23 cellular contexts compared by ENCODE assay signal in genomic region chr2:36737131-36737750, GRCh38. TPM values are rescaled to one million over a fixed set of nuclear protein-coding genes. Genes with fewer than 3 reads are reported as not detected.
"Had no signal": no experiment of that assay in that cellular context is flagged by ENCODE, and none has a peak within 500 bp of the region (broad histone marks: within the 10 kb centered on the region; RNA-seq: fewer than 3 reads in every experiment).

No MANE protein-coding gene starts in this region.

- H3K4me3 ChIP-seq: breast epithelium, heart left ventricle, left ventricle myocardium inferior, prostate gland, thoracic aorta, upper lobe of right lung had no signal

- H3K9me3 Mint-ChIP-seq: activated T-cell treated with anti-CD3 and anti-CD28 coated beads, Interleukin-2, amount 50 U/mL, for 4 hours; activated T-helper 2 cell treated with anti-CD3 and anti-CD28 coated beads, Interferon-gamma antibody, Interleukin-2, Interleukin-4, amounts not matched to agents 10 μg/mL and 5 μg/mL and 100 μg/mL, durations not matched to agents 14 hours and 24 hours and 36 hours; central memory CD8-positive, alpha-beta T cell; natural killer cell had no signal

- H3K9me3 ChIP-seq: breast epithelium, heart left ventricle, left ventricle myocardium inferior, prostate gland, thoracic aorta, upper lobe of right lung had no signal

- H3K27me3 ChIP-seq: breast epithelium, upper lobe of right lung had no signal

- DNase-seq: activated CD4-positive, alpha-beta T cell treated with anti-CD3 and anti-CD28 coated beads, Interleukin-2, amount 50 U/mL, for 48 hours; activated CD8-positive, alpha-beta memory T cell treated with anti-CD3 and anti-CD28 coated beads, Interleukin-2, amount 50 U/mL, for 48 hours; activated naive CD4-positive, alpha-beta T cell; activated T-cell treated with anti-CD3 and anti-CD28 coated beads, Interleukin-2, amount 50 U/mL, for 4 hours; amniotic stem cell; effector memory CD4-positive, alpha-beta T cell; heart left ventricle; left ventricle myocardium inferior; mammary epithelial cell; midbrain; natural killer cell; stimulated activated CD4-positive, alpha-beta T cell treated with anti-CD3 and anti-CD28 coated beads, Interleukin-2, amount 100 ng/mL, for 48 hours; stimulated activated naive CD4-positive, alpha-beta T cell; T-helper 9 cell; upper lobe of right lung had no signal

- H3K36me3 Mint-ChIP-seq: activated naive CD8-positive, alpha-beta T cell; natural killer cell had no signal

- H3K27ac ChIP-seq: breast epithelium, heart left ventricle, left ventricle myocardium inferior, prostate gland, thoracic aorta, upper lobe of right lung had no signal

- H3K36me3 ChIP-seq: breast epithelium, heart left ventricle, left ventricle myocardium inferior, prostate gland, thoracic aorta, upper lobe of right lung had no signal

- H3K4me1 ChIP-seq: breast epithelium, heart left ventricle, left ventricle myocardium inferior, prostate gland, upper lobe of right lung had no signal

- H3K4me1 Mint-ChIP-seq: central memory CD8-positive, alpha-beta T cell; natural killer cell had no signal

- H3K4me3 Mint-ChIP-seq: activated naive CD8-positive, alpha-beta T cell; activated T-cell treated with anti-CD3 and anti-CD28 coated beads, Interleukin-2, amount 50 U/mL, for 4 hours; central memory CD8-positive, alpha-beta T cell; natural killer cell had no signal

- H3K27ac Mint-ChIP-seq: activated naive CD8-positive, alpha-beta T cell; activated T-helper 2 cell treated with anti-CD3 and anti-CD28 coated beads, Interferon-gamma antibody, Interleukin-2, Interleukin-4, amounts not matched to agents 10 μg/mL and 5 μg/mL and 100 μg/mL, durations not matched to agents 14 hours and 24 hours and 36 hours; natural killer cell had no signal

RNA-seq across cellular contexts. Expression of gene VIT, which starts 40.7 kb away (rescaled TPM):
- total RNA-seq: activated CD8-positive, alpha-beta memory T cell treated with anti-CD3 and anti-CD28 coated beads for 36 hours; activated T-cell treated with anti-CD3 and anti-CD28 coated beads, Interleukin-2, amount 50 U/mL, for 4 hours; activated T-helper 2 cell treated with anti-CD3 and anti-CD28 coated beads, Interferon-gamma antibody, Interleukin-2, Interleukin-4, amounts not matched to agents 10 μg/mL and 5 μg/mL and 100 μg/mL, durations not matched to agents 14 hours and 24 hours and 36 hours; T-helper 1 cell treated with Interleukin-12 subunit alpha and Interleukin-12 subunit beta and Interleukin-4 antibody, amounts not matched to agents 30 ng/mL and 1 ng/mL, for 36 hours had no signal
